ENCODE assay signal across 8 cellular contexts in genomic region chr14:99949011-99949732, GRCh38.
A peak's percentile ranks its signal among the peaks of the same experiment; 100 is the strongest.
DNase-seq lines count a peak whose midpoint lies in the region; ATAC-seq, FAIRE-seq and TF ChIP-seq lines count a peak whose summit lies in the region.
"Not testable (repeated sequence)": the region's sequence is repeated elsewhere in the genome, so short reads cannot be mapped to it uniquely, and the experiment has no call there.

No MANE protein-coding gene starts in this region.

- H3K14ac ChIP-seq in IMR-90 (replicated peaks; ENCODE audit: low read depth, low read length); neuronal stem cell (ENCODE audit: low read length): not testable (repeated sequence)

- not testable (repeated sequence) for H3K18ac ChIP-seq in IMR-90 (ENCODE audit: low read depth, low read length); neuronal stem cell (ENCODE audit: low read length)

- H3K4ac ChIP-seq in IMR-90 (ENCODE audit: low read depth, low read length); neuronal stem cell (ENCODE audit: low read length): not testable (repeated sequence)

- H3K4me1 ChIP-seq in IMR-90 (ENCODE audit: control insufficient read depth, insufficient read depth, low read length) = not testable (repeated sequence)
- H3K4me1 ChIP-seq in left lung (peaks cover 0 to 15% of the 10 kb centered on the region in 2 donors), neuronal stem cell (ENCODE audit: control insufficient read depth in 2 of 2, insufficient read depth in 1 of 2, low read depth in 1 of 2, low read length in 2 of 2) (peaks cover 4 to 18% of the 10 kb centered on the region in 2 donors), upper lobe of right lung (peaks cover 22% of the 10 kb centered on the region)

- H2AK5ac ChIP-seq in IMR-90 (ENCODE audit: low read depth, low read length); neuronal stem cell (ENCODE audit: low read depth, low read length): not testable (repeated sequence)

- not testable (repeated sequence) for TF ChIP-seq POLR2A in IMR-90 (IDR thresholded peaks at IDR 0.05; ENCODE audit: low read depth, low read length)

- DNase-seq in Daoy (ENCODE audit: low read depth) = peak; percentile 32
- DNase-seq in IMR-90; left lung; neuronal stem cell (ENCODE audit: low spot score); upper lobe of right lung: not testable (repeated sequence)
- DNase-seq in SW480 (ENCODE audit: low spot score) = peak; percentile 22
- DNase-seq in bronchial epithelial cell (ENCODE audit: low read depth) = peak; percentile 43
- peak; percentile 71 for DNase-seq in fibroblast of mammary gland (ENCODE audit: low read depth)

- not testable (repeated sequence) for H3K79me1 ChIP-seq in IMR-90 (ENCODE audit: low read depth in 1 of 2, low read length in 2 of 2); neuronal stem cell (ENCODE audit: low read depth, low read length)

- H3K56ac ChIP-seq in IMR-90 (ENCODE audit: extremely low read depth, insufficient read depth, low read length) = not testable (repeated sequence)

- not testable (repeated sequence) for ATAC-seq in IMR-90 (ENCODE audit: low read depth)
- peak; percentile 35 for ATAC-seq in left lung
- peak; percentile 60 for ATAC-seq in upper lobe of right lung

- CTCF ChIA-PET in IMR-90 (lab: Yijun Ruan, JAX) = interaction anchor here (1.2 kb wide), 1 partner anchor 244 kb away, joined by 3 read pairs; no protein-coding TSS in a partner anchor

- WGBS in IMR-90 (ENCODE audit: extremely low coverage in 2 of 2, insufficient read length in 1 of 2), 2 experiments = 66% methylated on average over 2 of the region's 19 CpGs; no CpG with 5 or more reads in 1 of the 2 experiments
- WGBS in neuronal stem cell (ENCODE audit: extremely low coverage in 2 of 2, insufficient read length in 2 of 2, insufficient replicate concordance in 1 of 2), 2 donors = no CpG with 5 or more reads among the region's 19 CpGs

- H3K36me3 ChIP-seq in IMR-90 (ENCODE audit: control insufficient read depth, insufficient read depth, low read length); bronchial epithelial cell (ENCODE audit: control insufficient read depth, insufficient read depth, low read length); left lung; neuronal stem cell (replicated peaks in 1 of 2; ENCODE audit: control insufficient read depth in 2 of 2, insufficient read depth in 2 of 2, low read length in 2 of 2); upper lobe of right lung: not testable (repeated sequence)

- H2AFZ ChIP-seq in IMR-90 (replicated peaks; ENCODE audit: low read length, poor library complexity) = peak overlapping the region; percentile 49
- H2AFZ ChIP-seq in neuronal stem cell (ENCODE audit: low read length) = not testable (repeated sequence)

- H3K9me3 ChIP-seq in IMR-90 (ENCODE audit: control insufficient read depth, insufficient read depth, low read length); left lung; neuronal stem cell (replicated peaks in 1 of 2; ENCODE audit: control insufficient read depth in 2 of 2, insufficient read depth in 1 of 2, low read depth in 1 of 2, low read length in 2 of 2); upper lobe of right lung: not testable (repeated sequence)

- not testable (repeated sequence) for BruUV-seq in IMR-90 (replicated peaks; lab: Mats Ljungman, UMichigan)

- not testable (repeated sequence) for H3K23ac ChIP-seq in IMR-90 (ENCODE audit: low read depth, low read length); neuronal stem cell (ENCODE audit: low read depth, low read length, poor library complexity)

- not testable (repeated sequence) for H3K27ac ChIP-seq in IMR-90 (ENCODE audit: insufficient read depth, low read length); left lung; neuronal stem cell (replicated peaks; ENCODE audit: low read length); upper lobe of right lung

- not testable (repeated sequence) for TF ChIP-seq CTCF in IMR-90 (conservative IDR thresholded peaks at IDR 0.05; ENCODE audit: low read depth, low read length); bronchial epithelial cell (IDR thresholded peaks at IDR 0.05; ENCODE audit: insufficient read depth, low read length, severe bottlenecking); fibroblast of mammary gland (conservative IDR thresholded peaks at IDR 0.05; ENCODE audit: control insufficient read depth, insufficient read depth, low read depth, low read length); left lung (IDR thresholded peaks at IDR 0.05); upper lobe of right lung (IDR thresholded peaks at IDR 0.05)

- not testable (repeated sequence) for TF ChIP-seq RAD21 in IMR-90 (IDR thresholded peaks at IDR 0.05; ENCODE audit: low read length)

- H3K4me2 ChIP-seq in IMR-90 (ENCODE audit: low read depth, low read length); neuronal stem cell (ENCODE audit: insufficient read depth, low read length, poor library complexity, severe bottlenecking): not testable (repeated sequence)

- H2BK15ac ChIP-seq in IMR-90 (ENCODE audit: low read depth, low read length); neuronal stem cell (ENCODE audit: low read length): not testable (repeated sequence)

- H4K5ac ChIP-seq in IMR-90 (ENCODE audit: low read depth, low read length) = not testable (repeated sequence)

- intact Hi-C loops in IMR-90 (cut with micrococcal nuclease); left lung (cut with DNase I); upper lobe of right lung (cut with DNase I): not testable (repeated sequence)

- not testable (repeated sequence) for H2BK120ac ChIP-seq in IMR-90 (ENCODE audit: low read depth, low read length); neuronal stem cell (ENCODE audit: low read depth, low read length)

- POLR2A ChIA-PET in IMR-90 (lab: Charles Lee; ENCODE audit: unreplicated experiment) = not testable (repeated sequence)

- in situ Hi-C loops in IMR-90 (cut with MboI; ENCODE audit: low sequenced_read_pairs) = not testable (repeated sequence)

- H2AK9ac ChIP-seq in IMR-90 (replicated peaks; ENCODE audit: low read depth, low read length, poor library complexity) = not testable (repeated sequence)

- dilution Hi-C loops in IMR-90 (cut with HindIII; ENCODE audit: low sequenced_read_pairs, unreplicated experiment) = not testable (repeated sequence)

- H4K20me1 ChIP-seq in IMR-90 (ENCODE audit: insufficient read depth, low read length) = not testable (repeated sequence)

- not testable (repeated sequence) for H2BK20ac ChIP-seq in IMR-90 (ENCODE audit: low read depth, low read length)

- H4K91ac ChIP-seq in IMR-90 (ENCODE audit: insufficient read depth, low read depth, low read length); neuronal stem cell (ENCODE audit: low read depth, low read length, poor library complexity): not testable (repeated sequence)

- not testable (repeated sequence) for H4K8ac ChIP-seq in IMR-90 (ENCODE audit: low read depth in 2 of 2, low read length in 2 of 2)
- peak overlapping the region; percentile 8 for H4K8ac ChIP-seq in neuronal stem cell (ENCODE audit: low read depth, low read length)

- H2BK12ac ChIP-seq in neuronal stem cell (ENCODE audit: low read length) = not testable (repeated sequence)

- not testable (repeated sequence) for H3K27me3 ChIP-seq in IMR-90 (ENCODE audit: control insufficient read depth, insufficient read depth, low read length); bronchial epithelial cell (ENCODE audit: control insufficient read depth, insufficient read depth, low read length); neuronal stem cell (ENCODE audit: control insufficient read depth in 3 of 3, insufficient read depth in 3 of 3, low read depth in 1 of 3, low read length in 3 of 3); upper lobe of right lung
- H3K27me3 ChIP-seq in left lung = peaks cover 0 to 29% of the 10 kb centered on the region in 2 donors

- not testable (repeated sequence) for H3K9ac ChIP-seq in IMR-90 (ENCODE audit: low read depth, low read length); neuronal stem cell (ENCODE audit: low read depth, low read length, poor library complexity)

- not testable (repeated sequence) for H3K4me3 ChIP-seq in IMR-90 (ENCODE audit: insufficient read depth, low read depth, low read length); bronchial epithelial cell (ENCODE audit: low read depth, low read length); fibroblast of mammary gland (ENCODE audit: control insufficient read depth, low read depth, low read length); left lung; neuronal stem cell (ENCODE audit: low read length in 2 of 2); upper lobe of right lung

- not testable (repeated sequence) for H3K9me1 ChIP-seq in IMR-90 (ENCODE audit: insufficient read depth, low read length)

- not testable (repeated sequence) for FAIRE-seq in bronchial epithelial cell (lab: Jason Lieb, UNC)

- not testable (repeated sequence) for H2BK5ac ChIP-seq in IMR-90 (ENCODE audit: low read depth, low read length, poor library complexity, severe bottlenecking); neuronal stem cell (ENCODE audit: low read length)
